1 cellular context compared by ENCODE assay signal in the genomic region with DNA sequence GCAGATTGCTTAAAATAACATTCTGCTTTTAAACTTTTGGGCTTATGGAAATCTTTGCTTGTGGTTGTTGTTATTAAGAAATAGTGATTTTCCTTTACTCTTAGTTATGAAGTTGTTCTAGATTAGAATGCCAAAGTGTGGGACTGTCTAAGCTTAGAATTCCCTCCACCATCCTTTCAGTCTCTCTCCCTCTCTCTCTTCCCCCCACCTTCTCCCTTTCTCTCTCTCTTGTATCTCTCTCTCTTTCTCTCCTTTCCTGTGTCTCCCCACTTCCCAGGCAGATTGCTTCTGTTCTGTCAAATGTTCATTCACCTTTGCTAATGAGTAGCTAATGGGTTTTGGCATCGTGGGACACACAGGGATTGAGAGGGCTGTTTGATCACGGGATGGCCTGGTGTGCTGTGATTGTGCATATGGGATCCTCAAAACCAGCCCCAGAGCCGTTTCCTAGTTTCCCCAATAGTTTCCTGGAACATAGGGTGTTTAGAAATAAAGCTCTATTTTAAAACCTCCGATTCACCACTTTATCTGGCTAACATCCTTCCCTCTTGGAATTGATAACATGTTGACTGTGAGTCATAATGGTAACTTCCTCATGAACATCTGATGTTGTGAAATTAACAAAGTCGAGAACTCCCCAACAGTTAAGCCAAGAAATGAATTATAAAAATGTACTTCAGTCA.
A peak's percentile ranks its signal among the peaks of the same experiment; 100 is the strongest.
TF ChIP-seq lines count a peak whose summit lies in the region.

No MANE protein-coding gene starts in this region.

TF ChIP-seq in K562, 482 proteins besides CTCF, POLR2A, EP300 and RAD21 (continued from another document and continues in another):
- TF ChIP-seq, protein P1, sequence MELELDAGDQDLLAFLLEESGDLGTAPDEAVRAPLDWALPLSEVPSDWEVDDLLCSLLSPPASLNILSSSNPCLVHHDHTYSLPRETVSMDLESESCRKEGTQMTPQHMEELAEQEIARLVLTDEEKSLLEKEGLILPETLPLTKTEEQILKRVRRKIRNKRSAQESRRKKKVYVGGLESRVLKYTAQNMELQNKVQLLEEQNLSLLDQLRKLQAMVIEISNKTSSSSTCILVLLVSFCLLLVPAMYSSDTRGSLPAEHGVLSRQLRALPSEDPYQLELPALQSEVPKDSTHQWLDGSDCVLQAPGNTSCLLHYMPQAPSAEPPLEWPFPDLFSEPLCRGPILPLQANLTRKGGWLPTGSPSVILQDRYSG (tag; conservative IDR thresholded peaks at IDR 0.05; ENCODE audit: low read depth): no peak
- TF ChIP-seq, protein P2, sequence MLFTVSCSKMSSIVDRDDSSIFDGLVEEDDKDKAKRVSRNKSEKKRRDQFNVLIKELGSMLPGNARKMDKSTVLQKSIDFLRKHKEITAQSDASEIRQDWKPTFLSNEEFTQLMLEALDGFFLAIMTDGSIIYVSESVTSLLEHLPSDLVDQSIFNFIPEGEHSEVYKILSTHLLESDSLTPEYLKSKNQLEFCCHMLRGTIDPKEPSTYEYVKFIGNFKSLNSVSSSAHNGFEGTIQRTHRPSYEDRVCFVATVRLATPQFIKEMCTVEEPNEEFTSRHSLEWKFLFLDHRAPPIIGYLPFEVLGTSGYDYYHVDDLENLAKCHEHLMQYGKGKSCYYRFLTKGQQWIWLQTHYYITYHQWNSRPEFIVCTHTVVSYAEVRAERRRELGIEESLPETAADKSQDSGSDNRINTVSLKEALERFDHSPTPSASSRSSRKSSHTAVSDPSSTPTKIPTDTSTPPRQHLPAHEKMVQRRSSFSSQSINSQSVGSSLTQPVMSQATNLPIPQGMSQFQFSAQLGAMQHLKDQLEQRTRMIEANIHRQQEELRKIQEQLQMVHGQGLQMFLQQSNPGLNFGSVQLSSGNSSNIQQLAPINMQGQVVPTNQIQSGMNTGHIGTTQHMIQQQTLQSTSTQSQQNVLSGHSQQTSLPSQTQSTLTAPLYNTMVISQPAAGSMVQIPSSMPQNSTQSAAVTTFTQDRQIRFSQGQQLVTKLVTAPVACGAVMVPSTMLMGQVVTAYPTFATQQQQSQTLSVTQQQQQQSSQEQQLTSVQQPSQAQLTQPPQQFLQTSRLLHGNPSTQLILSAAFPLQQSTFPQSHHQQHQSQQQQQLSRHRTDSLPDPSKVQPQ (CRISPR knock-in tag; IDR thresholded peaks at IDR 0.05; ENCODE audit: borderline replicate concordance): no peak
- TF ChIP-seq HNRNPLL (IDR thresholded peaks at IDR 0.05; ENCODE audit: low read depth, low read length, poor library complexity, severe bottlenecking) (no peak), ZNF134 (CRISPR knock-in tag; conservative IDR thresholded peaks at IDR 0.05) (no peak), RB1 (IDR thresholded peaks at IDR 0.05; ENCODE audit: low read depth) (no peak), NEUROD1 (IDR thresholded peaks at IDR 0.05; ENCODE audit: borderline replicate concordance, low read depth, low read length, partially characterized antibody) (no peak), POLR2B (IDR thresholded peaks at IDR 0.05; ENCODE audit: low read depth, partially characterized antibody) (peak; percentile 26), NFE2 (IDR thresholded peaks at IDR 0.05; ENCODE audit: low read depth) (no peak), CREBBP (IDR thresholded peaks at IDR 0.05; ENCODE audit: low read depth, low read length) (no peak), TCF3 (CRISPR knock-in tag; IDR thresholded peaks at IDR 0.05) (peak; percentile 81), CEBPB (tag; IDR thresholded peaks at IDR 0.05) (peak; percentile 87), NFXL1 (CRISPR knock-in tag; IDR thresholded peaks at IDR 0.05) (no peak), WHSC1 (IDR thresholded peaks at IDR 0.05; ENCODE audit: low read length) (no peak), SMARCE1 (IDR thresholded peaks at IDR 0.05) (peak; percentile 93), EHMT2 (IDR thresholded peaks at IDR 0.05) (0 out of 2 replicates have a peak, but pooled peaks have one; percentile 33), ZNF717 (CRISPR knock-in tag; IDR thresholded peaks at IDR 0.05) (no peak), ZNF143 (CRISPR knock-in tag; IDR thresholded peaks at IDR 0.05) (no peak), MAZ (CRISPR knock-in tag; conservative IDR thresholded peaks at IDR 0.05 in 1 of 2, IDR thresholded peaks at IDR 0.05 in 1 of 2) (no peak), EWSR1 (IDR thresholded peaks at IDR 0.05; ENCODE audit: borderline replicate concordance, low read depth, partially characterized antibody) (no peak), IRF2 (CRISPR knock-in tag; IDR thresholded peaks at IDR 0.05) (no peak), CC2D1A (IDR thresholded peaks at IDR 0.05) (no peak), KDM2B (CRISPR knock-in tag; IDR thresholded peaks at IDR 0.05) (no peak), ZBTB1 (CRISPR knock-in tag; IDR thresholded peaks at IDR 0.05; ENCODE audit: borderline replicate concordance, low read depth) (no peak), PCBP1 (IDR thresholded peaks at IDR 0.05; ENCODE audit: low read depth, low read length, poor library complexity, severe bottlenecking) (no peak), ARID1B (IDR thresholded peaks at IDR 0.05) (peak; percentile 93), HDAC6 (IDR thresholded peaks at IDR 0.05; ENCODE audit: low read depth, low read length) (no peak), ATF7 (IDR thresholded peaks at IDR 0.05) (peak; percentile 28; the same call in 1 of the 2 replicates), CHCHD3 (CRISPR knock-in tag; IDR thresholded peaks at IDR 0.05) (no peak), SAFB2 (IDR thresholded peaks at IDR 0.05; ENCODE audit: borderline replicate concordance, low read depth, low read length, severe bottlenecking) (no peak), PYGO2 (tag; IDR thresholded peaks at IDR 0.05) (no peak), PTBP1 (IDR thresholded peaks at IDR 0.05; ENCODE audit: low read depth, low read length) (no peak)
- TF ChIP-seq, protein P3, sequence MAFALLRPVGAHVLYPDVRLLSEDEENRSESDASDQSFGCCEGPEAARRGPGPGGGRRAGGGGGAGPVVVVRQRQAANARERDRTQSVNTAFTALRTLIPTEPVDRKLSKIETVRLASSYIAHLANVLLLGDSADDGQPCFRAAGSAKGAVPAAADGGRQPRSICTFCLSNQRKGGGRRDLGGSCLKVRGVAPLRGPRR (CRISPR knock-in tag; IDR thresholded peaks at IDR 0.05): no peak
- TF ChIP-seq, protein P4, sequence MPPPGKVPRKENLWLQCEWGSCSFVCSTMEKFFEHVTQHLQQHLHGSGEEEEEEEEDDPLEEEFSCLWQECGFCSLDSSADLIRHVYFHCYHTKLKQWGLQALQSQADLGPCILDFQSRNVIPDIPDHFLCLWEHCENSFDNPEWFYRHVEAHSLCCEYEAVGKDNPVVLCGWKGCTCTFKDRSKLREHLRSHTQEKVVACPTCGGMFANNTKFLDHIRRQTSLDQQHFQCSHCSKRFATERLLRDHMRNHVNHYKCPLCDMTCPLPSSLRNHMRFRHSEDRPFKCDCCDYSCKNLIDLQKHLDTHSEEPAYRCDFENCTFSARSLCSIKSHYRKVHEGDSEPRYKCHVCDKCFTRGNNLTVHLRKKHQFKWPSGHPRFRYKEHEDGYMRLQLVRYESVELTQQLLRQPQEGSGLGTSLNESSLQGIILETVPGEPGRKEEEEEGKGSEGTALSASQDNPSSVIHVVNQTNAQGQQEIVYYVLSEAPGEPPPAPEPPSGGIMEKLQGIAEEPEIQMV (tag; conservative IDR thresholded peaks at IDR 0.05; ENCODE audit: low read depth): no peak
- TF ChIP-seq, protein P5, sequence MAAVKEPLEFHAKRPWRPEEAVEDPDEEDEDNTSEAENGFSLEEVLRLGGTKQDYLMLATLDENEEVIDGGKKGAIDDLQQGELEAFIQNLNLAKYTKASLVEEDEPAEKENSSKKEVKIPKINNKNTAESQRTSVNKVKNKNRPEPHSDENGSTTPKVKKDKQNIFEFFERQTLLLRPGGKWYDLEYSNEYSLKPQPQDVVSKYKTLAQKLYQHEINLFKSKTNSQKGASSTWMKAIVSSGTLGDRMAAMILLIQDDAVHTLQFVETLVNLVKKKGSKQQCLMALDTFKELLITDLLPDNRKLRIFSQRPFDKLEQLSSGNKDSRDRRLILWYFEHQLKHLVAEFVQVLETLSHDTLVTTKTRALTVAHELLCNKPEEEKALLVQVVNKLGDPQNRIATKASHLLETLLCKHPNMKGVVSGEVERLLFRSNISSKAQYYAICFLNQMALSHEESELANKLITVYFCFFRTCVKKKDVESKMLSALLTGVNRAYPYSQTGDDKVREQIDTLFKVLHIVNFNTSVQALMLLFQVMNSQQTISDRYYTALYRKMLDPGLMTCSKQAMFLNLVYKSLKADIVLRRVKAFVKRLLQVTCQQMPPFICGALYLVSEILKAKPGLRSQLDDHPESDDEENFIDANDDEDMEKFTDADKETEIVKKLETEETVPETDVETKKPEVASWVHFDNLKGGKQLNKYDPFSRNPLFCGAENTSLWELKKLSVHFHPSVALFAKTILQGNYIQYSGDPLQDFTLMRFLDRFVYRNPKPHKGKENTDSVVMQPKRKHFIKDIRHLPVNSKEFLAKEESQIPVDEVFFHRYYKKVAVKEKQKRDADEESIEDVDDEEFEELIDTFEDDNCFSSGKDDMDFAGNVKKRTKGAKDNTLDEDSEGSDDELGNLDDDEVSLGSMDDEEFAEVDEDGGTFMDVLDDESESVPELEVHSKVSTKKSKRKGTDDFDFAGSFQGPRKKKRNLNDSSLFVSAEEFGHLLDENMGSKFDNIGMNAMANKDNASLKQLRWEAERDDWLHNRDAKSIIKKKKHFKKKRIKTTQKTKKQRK (IDR thresholded peaks at IDR 0.05; ENCODE audit: borderline replicate concordance, low read depth, low read length): no peak
- TF ChIP-seq, protein P6, sequence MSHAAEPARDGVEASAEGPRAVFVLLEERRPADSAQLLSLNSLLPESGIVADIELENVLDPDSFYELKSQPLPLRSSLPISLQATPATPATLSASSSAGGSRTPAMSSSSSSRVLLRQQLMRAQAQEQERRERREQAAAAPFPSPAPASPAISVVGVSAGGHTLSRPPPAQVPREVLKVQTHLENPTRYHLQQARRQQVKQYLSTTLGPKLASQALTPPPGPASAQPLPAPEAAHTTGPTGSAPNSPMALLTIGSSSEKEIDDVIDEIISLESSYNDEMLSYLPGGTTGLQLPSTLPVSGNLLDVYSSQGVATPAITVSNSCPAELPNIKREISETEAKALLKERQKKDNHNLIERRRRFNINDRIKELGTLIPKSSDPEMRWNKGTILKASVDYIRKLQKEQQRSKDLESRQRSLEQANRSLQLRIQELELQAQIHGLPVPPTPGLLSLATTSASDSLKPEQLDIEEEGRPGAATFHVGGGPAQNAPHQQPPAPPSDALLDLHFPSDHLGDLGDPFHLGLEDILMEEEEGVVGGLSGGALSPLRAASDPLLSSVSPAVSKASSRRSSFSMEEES (CRISPR knock-in tag; IDR thresholded peaks at IDR 0.05): no peak
- TF ChIP-seq, protein P7, sequence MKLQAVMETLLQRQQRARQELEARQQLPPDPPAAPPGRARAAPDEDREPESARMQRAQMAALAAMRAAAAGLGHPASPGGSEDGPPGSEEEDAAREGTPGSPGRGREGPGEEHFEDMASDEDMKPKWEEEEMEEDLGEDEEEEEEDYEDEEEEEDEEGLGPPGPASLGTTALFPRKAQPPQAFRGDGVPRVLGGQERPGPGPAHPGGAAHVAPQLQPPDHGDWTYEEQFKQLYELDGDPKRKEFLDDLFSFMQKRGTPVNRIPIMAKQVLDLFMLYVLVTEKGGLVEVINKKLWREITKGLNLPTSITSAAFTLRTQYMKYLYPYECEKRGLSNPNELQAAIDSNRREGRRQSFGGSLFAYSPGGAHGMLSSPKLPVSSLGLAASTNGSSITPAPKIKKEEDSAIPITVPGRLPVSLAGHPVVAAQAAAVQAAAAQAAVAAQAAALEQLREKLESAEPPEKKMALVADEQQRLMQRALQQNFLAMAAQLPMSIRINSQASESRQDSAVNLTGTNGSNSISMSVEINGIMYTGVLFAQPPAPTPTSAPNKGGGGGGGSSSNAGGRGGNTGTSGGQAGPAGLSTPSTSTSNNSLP (IDR thresholded peaks at IDR 0.05; ENCODE audit: borderline replicate concordance, low read depth, low read length): peak; percentile 75; the same call in 1 of the 2 replicates
- TF ChIP-seq, protein P8, sequence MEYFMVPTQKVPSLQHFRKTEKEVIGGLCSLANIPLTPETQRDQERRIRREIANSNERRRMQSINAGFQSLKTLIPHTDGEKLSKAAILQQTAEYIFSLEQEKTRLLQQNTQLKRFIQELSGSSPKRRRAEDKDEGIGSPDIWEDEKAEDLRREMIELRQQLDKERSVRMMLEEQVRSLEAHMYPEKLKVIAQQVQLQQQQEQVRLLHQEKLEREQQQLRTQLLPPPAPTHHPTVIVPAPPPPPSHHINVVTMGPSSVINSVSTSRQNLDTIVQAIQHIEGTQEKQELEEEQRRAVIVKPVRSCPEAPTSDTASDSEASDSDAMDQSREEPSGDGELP (CRISPR knock-in tag; IDR thresholded peaks at IDR 0.05; ENCODE audit: borderline replicate concordance): no peak
- TF ChIP-seq, protein P9, sequence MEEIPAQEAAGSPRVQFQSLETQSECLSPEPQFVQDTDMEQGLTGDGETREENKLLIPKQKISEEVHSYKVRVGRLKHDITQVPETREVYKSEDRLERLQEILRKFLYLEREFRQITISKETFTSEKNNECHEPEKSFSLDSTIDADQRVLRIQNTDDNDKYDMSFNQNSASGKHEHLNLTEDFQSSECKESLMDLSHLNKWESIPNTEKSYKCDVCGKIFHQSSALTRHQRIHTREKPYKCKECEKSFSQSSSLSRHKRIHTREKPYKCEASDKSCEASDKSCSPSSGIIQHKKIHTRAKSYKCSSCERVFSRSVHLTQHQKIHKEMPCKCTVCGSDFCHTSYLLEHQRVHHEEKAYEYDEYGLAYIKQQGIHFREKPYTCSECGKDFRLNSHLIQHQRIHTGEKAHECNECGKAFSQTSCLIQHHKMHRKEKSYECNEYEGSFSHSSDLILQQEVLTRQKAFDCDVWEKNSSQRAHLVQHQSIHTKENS (CRISPR knock-in tag; IDR thresholded peaks at IDR 0.05): no peak
- TF ChIP-seq, protein P10, sequence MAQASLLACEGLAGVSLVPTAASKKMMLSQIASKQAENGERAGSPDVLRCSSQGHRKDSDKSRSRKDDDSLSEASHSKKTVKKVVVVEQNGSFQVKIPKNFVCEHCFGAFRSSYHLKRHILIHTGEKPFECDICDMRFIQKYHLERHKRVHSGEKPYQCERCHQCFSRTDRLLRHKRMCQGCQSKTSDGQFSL (CRISPR knock-in tag; IDR thresholded peaks at IDR 0.05): no peak
- TF ChIP-seq, protein P10 (tag; IDR thresholded peaks at IDR 0.05): no peak
- TF ChIP-seq, protein P11, sequence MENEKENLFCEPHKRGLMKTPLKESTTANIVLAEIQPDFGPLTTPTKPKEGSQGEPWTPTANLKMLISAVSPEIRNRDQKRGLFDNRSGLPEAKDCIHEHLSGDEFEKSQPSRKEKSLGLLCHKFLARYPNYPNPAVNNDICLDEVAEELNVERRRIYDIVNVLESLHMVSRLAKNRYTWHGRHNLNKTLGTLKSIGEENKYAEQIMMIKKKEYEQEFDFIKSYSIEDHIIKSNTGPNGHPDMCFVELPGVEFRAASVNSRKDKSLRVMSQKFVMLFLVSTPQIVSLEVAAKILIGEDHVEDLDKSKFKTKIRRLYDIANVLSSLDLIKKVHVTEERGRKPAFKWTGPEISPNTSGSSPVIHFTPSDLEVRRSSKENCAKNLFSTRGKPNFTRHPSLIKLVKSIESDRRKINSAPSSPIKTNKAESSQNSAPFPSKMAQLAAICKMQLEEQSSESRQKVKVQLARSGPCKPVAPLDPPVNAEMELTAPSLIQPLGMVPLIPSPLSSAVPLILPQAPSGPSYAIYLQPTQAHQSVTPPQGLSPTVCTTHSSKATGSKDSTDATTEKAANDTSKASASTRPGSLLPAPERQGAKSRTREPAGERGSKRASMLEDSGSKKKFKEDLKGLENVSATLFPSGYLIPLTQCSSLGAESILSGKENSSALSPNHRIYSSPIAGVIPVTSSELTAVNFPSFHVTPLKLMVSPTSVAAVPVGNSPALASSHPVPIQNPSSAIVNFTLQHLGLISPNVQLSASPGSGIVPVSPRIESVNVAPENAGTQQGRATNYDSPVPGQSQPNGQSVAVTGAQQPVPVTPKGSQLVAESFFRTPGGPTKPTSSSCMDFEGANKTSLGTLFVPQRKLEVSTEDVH (IDR thresholded peaks at IDR 0.05; ENCODE audit: low read depth, partially characterized antibody): no peak
